Comparison of ENCODE assay signal across 20 cellular contexts in the genomic region with DNA sequence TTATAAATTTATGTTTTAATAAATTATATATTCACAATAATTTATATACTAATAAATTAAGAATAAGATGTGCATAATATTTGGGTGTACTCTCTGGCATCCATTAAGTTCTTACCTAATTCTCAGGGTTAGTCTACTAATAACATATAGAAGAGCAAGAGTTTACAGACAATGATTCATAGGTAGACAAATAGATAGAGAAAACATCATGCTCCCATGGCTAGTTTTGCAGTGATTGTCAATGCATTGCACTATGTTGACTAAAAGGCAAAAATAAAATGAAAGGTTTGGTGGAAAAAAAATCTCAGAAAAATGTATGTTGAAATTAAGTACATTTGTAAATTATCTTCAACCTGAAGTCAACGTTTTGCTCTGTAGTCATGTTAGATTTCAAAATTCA.
"Had no signal": no experiment of that assay in that cellular context is flagged by ENCODE, and none has a peak within 500 bp of the region (broad histone marks: within the 10 kb centered on the region; RNA-seq: fewer than 3 reads in every experiment).

No MANE protein-coding gene starts in this region.

- ATAC-seq: Panc1, SK-N-SH treated with all-trans-retinoic acid at 6 μM for 48 hours had no signal

- DNase-seq: KBM-7, MV-4-11, NCI-H1048, NCI-H1105, NCI-H1417, NCI-H1436 treated with DMSO at 0.1 percent for 48 hours, NCI-H1694 treated with DMSO at 0.1 percent for 48 hours, NCI-H1930, NCI-H2081, NCI-H2107, NCI-H2227 treated with DMSO at 0.1 percent for 48 hours, NCI-H446, NCI-H510A, NCI-H524 treated with DMSO at 0.1 percent for 48 hours, NCI-H69, NCI-H774, SHP77 had no signal

- H3K27ac ChIP-seq: RWPE1 had no signal
